Comparison of ENCODE assay signal across 8 cellular contexts in genomic region chr2:98086491-98087446, GRCh38. TPM values are rescaled to one million over a fixed set of nuclear protein-coding genes. Genes with fewer than 3 reads are reported as not detected.
DNase-seq lines count a peak whose midpoint lies in the region; ATAC-seq and TF ChIP-seq lines count a peak whose summit lies in the region.

Gene VWA3B, plus strand, starts transcription at chr2:98087167. Its CDS starts 5,926 bp downstream, at chr2:98093093.

- intact Hi-C loops in esophagus muscularis mucosa (cut with DNase I) = no loop called here

- H3K36me3 Mint-ChIP-seq in HFFc6 (ENCODE audit: low read depth) = no peaks in the 10 kb centered on the region

- no peak for ATAC-seq in thoracic aorta (ENCODE audit: insufficient number of reproducible peaks, low FRiP score, low read depth)

- TF ChIP-seq EP300 in esophagus muscularis mucosa (IDR thresholded peaks at IDR 0.05) = no peak

- TF ChIP-seq CTCF in HFFc6 (IDR thresholded peaks at IDR 0.05) (no peak), esophagus muscularis mucosa (IDR thresholded peaks at IDR 0.05) (no peak), thoracic aorta (IDR thresholded peaks at IDR 0.05) (no peak)

- peak within 1 kb of the TSS; percentile 74 for H3K4me3 Mint-ChIP-seq in HFFc6

- 2% methylated on average over 36 of the region's 74 CpGs for WGBS in esophagus muscularis mucosa

- DNase-seq in NCI-H187 (lab: John Stamatoyannopoulos, UW) = peak; percentile 67 to 80
- no peak for DNase-seq in NCI-H187 treated with DMSO at 0.1 percent for 48 hours (lab: John Stamatoyannopoulos, UW)
- DNase-seq in HFFc6 = no peak
- DNase-seq in NCI-H1105 treated with DMSO at 0.1 percent for 48 hours (lab: John Stamatoyannopoulos, UW) = peak; percentile 72
- peak; percentile 58 to 68 for DNase-seq in activated CD4-positive, alpha-beta T cell treated with anti-CD3 and anti-CD28 coated beads, Interleukin-2, amount 50 U/mL, for 48 hours
- no peak for DNase-seq in esophagus muscularis mucosa (ENCODE audit: extremely low spot score)
- DNase-seq in thoracic aorta (ENCODE audit: low spot score) = no peak

- H3K4me3 ChIP-seq in esophagus muscularis mucosa (peak within 1 kb of the TSS; percentile 50 to 67 (median 55)), muscle layer of duodenum (ENCODE audit: low read depth in 1 of 2, low read length in 2 of 2) (peak within 1 kb of the TSS; percentile 68 to 82), thoracic aorta (peak within 1 kb of the TSS; percentile 65)

- H3K27me3 Mint-ChIP-seq in HFFc6 (ENCODE audit: insufficient read depth) = peaks cover 34% of the 10 kb centered on the region

- no peak for TF ChIP-seq POLR2A in esophagus muscularis mucosa (IDR thresholded peaks at IDR 0.05; ENCODE audit: low read depth)

- H3K4me1 Mint-ChIP-seq in HFFc6 (ENCODE audit: low read depth) = peaks cover 6% of the 10 kb centered on the region

- H3K9me3 ChIP-seq in esophagus muscularis mucosa (no peaks in the 10 kb centered on the region), muscle layer of duodenum (ENCODE audit: control insufficient read depth in 1 of 2, low read length in 2 of 2) (no peaks in the 10 kb centered on the region), thoracic aorta (no peaks in the 10 kb centered on the region)

- H3K36me3 ChIP-seq in esophagus muscularis mucosa (no peaks in the 10 kb centered on the region), muscle layer of duodenum (ENCODE audit: control insufficient read depth in 1 of 2, insufficient read depth in 2 of 2, low read length in 2 of 2) (no peaks in the 10 kb centered on the region), thoracic aorta (no peaks in the 10 kb centered on the region)

- no peaks in the 10 kb centered on the region for H3K9me3 Mint-ChIP-seq in HFFc6

- peaks cover 15 to 18% (median 17%) of the 10 kb centered on the region in 4 donors for H3K4me1 ChIP-seq in esophagus muscularis mucosa
- H3K4me1 ChIP-seq in muscle layer of duodenum (ENCODE audit: control insufficient read depth in 1 of 2, insufficient read depth in 2 of 2, low read length in 2 of 2) = peaks cover 0 to 12% of the 10 kb centered on the region in 2 donors
- peaks cover 6 to 19% of the 10 kb centered on the region in 2 donors for H3K4me1 ChIP-seq in thoracic aorta (ENCODE audit: control insufficient read depth in 1 of 2, low read depth in 2 of 2)

- H3K27me3 ChIP-seq in esophagus muscularis mucosa = no peaks in the 10 kb centered on the region
- H3K27me3 ChIP-seq in muscle layer of duodenum (ENCODE audit: low read depth, low read length) = no peaks in the 10 kb centered on the region
- no peaks in the 10 kb centered on the region for H3K27me3 ChIP-seq in thoracic aorta (replicated peaks; ENCODE audit: insufficient read depth)

- no peak within 1 kb of the TSS for H3K27ac Mint-ChIP-seq in HFFc6

- H3K27ac ChIP-seq in esophagus muscularis mucosa (replicated peaks in 1 of 4) = peak within 1 kb of the TSS in 1 of 4 donors; percentile 37
- H3K27ac ChIP-seq in muscle layer of duodenum (ENCODE audit: low read length) = peak within 1 kb of the TSS; percentile 79
- no peak within 1 kb of the TSS for H3K27ac ChIP-seq in thoracic aorta

RNA-seq across cellular contexts. Expression of gene VWA3B, which starts in this region (rescaled TPM):
- total RNA-seq in HFFc6 (2021; fragmentation: NEBNext Ultra II Directional; extraction: Animal tissue kit (Norgen Biotek cat#: 25700)) = not detected
- total RNA-seq in esophagus muscularis mucosa (not detected), thoracic aorta (under 1 TPM in 1 of 2 donors, not detected in 1; 0.27 TPM)

Comparison
In these comparisons a context has a peak if more than half of its experiments do, and no peak if none do; other contexts are left out.
1. DNase-seq: peak in NCI-H187 (2 of 2), NCI-H1105 treated with DMSO at 0.1 percent for 48 hours (single experiment) and activated CD4-positive, alpha-beta T cell treated with anti-CD3 and anti-CD28 coated beads, Interleukin-2, amount 50 U/mL, for 48 hours (2 of 2); none in NCI-H187 treated with DMSO at 0.1 percent for 48 hours (single experiment), HFFc6 (single experiment), esophagus muscularis mucosa (single experiment) and thoracic aorta (single experiment).
2. Peak in every context shown above with its lines, with median percentiles within 50 percentile points of each other: H3K4me3 ChIP-seq.